ENCODE assay signal across 20 cellular contexts in genomic region chr5:177503351-177504085, GRCh38.
"Had no signal": no experiment of that assay in that cellular context is flagged by ENCODE, and none has a peak within 500 bp of the region (broad histone marks: within the 10 kb centered on the region; RNA-seq: fewer than 3 reads in every experiment).

No MANE protein-coding gene starts in this region.

- ATAC-seq: activated CD8-positive, alpha-beta memory T cell treated with anti-CD3 and anti-CD28 coated beads, Interleukin-2, amount 10 ng/mL, durations not matched to agents 7 days and 5 days; Panc1 had no signal

- H3K4me3 ChIP-seq: SJCRH30 had no signal

- DNase-seq: activated CD4-positive, alpha-beta T cell treated with anti-CD3 and anti-CD28 coated beads for 1 hour; activated CD4-positive, alpha-beta T cell treated with anti-CD3 and anti-CD28 coated beads, Interleukin-2, amount 10 ng/mL, durations not matched to agents 24 days and 14 days; activated CD4-positive, alpha-beta T cell treated with anti-CD3 and anti-CD28 coated beads, Interleukin-2, amount 50 U/mL, for 48 hours; activated CD8-positive, alpha-beta memory T cell treated with anti-CD3 and anti-CD28 coated beads, Interleukin-2, amount 10 ng/mL, durations not matched to agents 7 days and 5 days; activated effector memory CD4-positive, alpha-beta T cell treated with Interleukin-2 at 50 U/mL for 16 hours; activated naive CD4-positive, alpha-beta T cell; activated T-cell treated with anti-CD3 and anti-CD28 coated beads, Interleukin-2, amount 50 U/mL, for 24 hours; central memory CD4-positive, alpha-beta T cell; NCI-H1092; NCI-H1417; NCI-H1930; NCI-H510A treated with DMSO at 0.1 percent for 48 hours; NCI-H69; OCI-M1; Right ventricle myocardium superior; RPMI8226; SJCRH30; SK-N-SH; SW 1271 had no signal

- H3K27me3 ChIP-seq: SJCRH30 had no signal

- H3K27ac ChIP-seq: SJCRH30 had no signal

- H3K9ac ChIP-seq: SK-N-SH had no signal

- H3K36me3 ChIP-seq: SJCRH30 had no signal

- H3K9me3 ChIP-seq: SJCRH30, SK-N-SH had no signal

- H3K9me2 ChIP-seq: SK-N-SH had no signal

- H3K4me2 ChIP-seq: SK-N-SH had no signal
